Comparison of ENCODE assay signal across 9 cellular contexts in genomic region chr16:89873822-89874689, GRCh38. TPM values are rescaled to one million over a fixed set of nuclear protein-coding genes. Genes with fewer than 3 reads are reported as not detected.
A peak's percentile ranks its signal among the peaks of the same experiment; 100 is the strongest.
DNase-seq lines count a peak whose midpoint lies in the region; ATAC-seq, FAIRE-seq and TF ChIP-seq lines count a peak whose summit lies in the region.
"Had no signal": no experiment of that assay in that cellular context is flagged by ENCODE, and none has a peak within 500 bp of the region (broad histone marks: within the 10 kb centered on the region; RNA-seq: fewer than 3 reads in every experiment).

No MANE protein-coding gene starts in this region.

- CTCF ChIA-PET in activated B cell treated with CpG ODN at 0.5 μM for 24 hours (lab: Charles Lee) = interaction anchor here (0.6 to 1.2 kb wide), 2 partner anchors 19 to 168 kb away, joined by 3 read pairs; no protein-coding TSS in a partner anchor

- POLR2A ChIA-PET in activated B cell treated with CpG ODN at 0.5 μM for 24 hours (lab: Charles Lee) = interaction anchor here (0.5 to 2.7 kb wide), 32 partner anchors 12 to 1136 kb away, joined by 3 to 51 read pairs (median 4); partner anchors contain the start of genes CDK10, CHMP1A, DEF8 and FANCA

- peak overlapping the region; percentile 96 to 100 (median 99) for H3K27ac ChIP-seq in skin epidermis

- FAIRE-seq in bronchial epithelial cell (lab: Jason Lieb, UNC) = no peak
- FAIRE-seq: G401.6 had no signal

- peaks cover 10% of the 10 kb centered on the region for H3K36me3 ChIP-seq in bronchial epithelial cell (ENCODE audit: control insufficient read depth, insufficient read depth, low read length)

- intact Hi-C loops in activated B cell treated with CpG ODN at 0.5 μM for 24 hours (cut with micrococcal nuclease) = loop anchor here (1.0 to 5.0 kb wide), 12 partner anchors 10 to 383 kb away; partner anchors contain the start of genes ANKRD11, CDK10, CHMP1A and DEF8

- peak overlapping the region; percentile 97 for H3K27ac Mint-ChIP-seq in activated B cell treated with CpG ODN at 0.5 μM for 24 hours

- no peaks in the 10 kb centered on the region for H3K9me3 Mint-ChIP-seq in activated B cell treated with CpG ODN at 0.5 μM for 24 hours

- H3K27me3 ChIP-seq in bronchial epithelial cell (ENCODE audit: control insufficient read depth, insufficient read depth, low read length) = no peaks in the 10 kb centered on the region

- no peaks in the 10 kb centered on the region for H3K27me3 Mint-ChIP-seq in activated B cell treated with CpG ODN at 0.5 μM for 24 hours

- peaks cover 26% of the 10 kb centered on the region for H3K36me3 Mint-ChIP-seq in activated B cell treated with CpG ODN at 0.5 μM for 24 hours (ENCODE audit: low read depth)

- peak; percentile 66 for ATAC-seq in GM18867 (IDR thresholded peaks at IDR 0.05; ENCODE audit: unreplicated experiment)
- ATAC-seq in HG03135 (IDR thresholded peaks at IDR 0.05; ENCODE audit: unreplicated experiment) = peak; percentile 68
- ATAC-seq in activated B cell treated with CpG ODN at 0.5 μM for 24 hours (ENCODE audit: low read depth) = peak; percentile 84

- DNase-seq in 8988T (peak; percentile 91), NCI-H2227 (lab: John Stamatoyannopoulos, UW; ENCODE audit: unreplicated experiment) (peak; percentile 95), activated B cell treated with CpG ODN at 0.5 μM for 24 hours (peak; percentile 98), bronchial epithelial cell (ENCODE audit: low read depth) (peak; percentile 75), iPS-NIHi7 (ENCODE audit: extremely low spot score) (peak; percentile 98)

- H3K4me1 Mint-ChIP-seq in activated B cell treated with CpG ODN at 0.5 μM for 24 hours = peaks cover 17% of the 10 kb centered on the region

- TF ChIP-seq CTCF in activated B cell treated with CpG ODN at 0.5 μM for 24 hours (IDR thresholded peaks at IDR 0.05) = no peak
- no peak for TF ChIP-seq CTCF in bronchial epithelial cell (IDR thresholded peaks at IDR 0.05; ENCODE audit: insufficient read depth, low read length, severe bottlenecking)

- H3K4me3 ChIP-seq in bronchial epithelial cell (ENCODE audit: low read depth, low read length) = peak overlapping the region; percentile 97
- H3K4me3 ChIP-seq in skin epidermis = peak overlapping the region; percentile 57 to 86 (median 73)

- H3K4me3 Mint-ChIP-seq in activated B cell treated with CpG ODN at 0.5 μM for 24 hours = peak overlapping the region; percentile 93

RNA-seq across cellular contexts. Expression of gene TCF25, which starts 0.7 kb away (rescaled TPM):
- total RNA-seq in activated B cell treated with CpG ODN at 0.5 μM for 24 hours (256 and 273 TPM in 2 replicates), bronchial epithelial cell (69.5 and 140 TPM in 2 replicates)

RNA-seq across cellular contexts. Expression of gene MC1R, which starts 44.6 kb away (rescaled TPM):
- 4.8 and 6.8 TPM in 2 replicates for total RNA-seq in activated B cell treated with CpG ODN at 0.5 μM for 24 hours
- 1.6 and 4.1 TPM in 2 replicates for total RNA-seq in bronchial epithelial cell

RNA-seq across cellular contexts. Expression of gene SPIRE2, which starts 45.8 kb away (rescaled TPM):
- total RNA-seq in activated B cell treated with CpG ODN at 0.5 μM for 24 hours (0.46 and 1.2 TPM in 2 replicates), bronchial epithelial cell (0.79 and 1.7 TPM in 2 replicates)

RNA-seq across cellular contexts. Expression of gene TUBB3, which starts 49.1 kb away (rescaled TPM):
- 0.33 and 0.42 TPM in 2 replicates for total RNA-seq in activated B cell treated with CpG ODN at 0.5 μM for 24 hours
- 23.7 and 24.5 TPM in 2 replicates for total RNA-seq in bronchial epithelial cell

RNA-seq across cellular contexts. Expression of gene FANCA, which starts 57.6 kb away (rescaled TPM):
- total RNA-seq in activated B cell treated with CpG ODN at 0.5 μM for 24 hours (27.7 and 33.7 TPM in 2 replicates), bronchial epithelial cell (0.79 and 1.2 TPM in 2 replicates)

Comparison
In these comparisons a context has a peak if more than half of its experiments do, and no peak if none do; other contexts are left out.
1. Peak in every context shown above with its lines: DNase-seq, ATAC-seq, H3K4me3 ChIP-seq and H3K27ac ChIP-seq.